In genomic region chr2:71581015-71581414, GRCh38 we compare ENCODE assay signal across 18 cellular contexts.
"Had no signal": no experiment of that assay in that cellular context is flagged by ENCODE, and none has a peak within 500 bp of the region (broad histone marks: within the 10 kb centered on the region; RNA-seq: fewer than 3 reads in every experiment).

No MANE protein-coding gene starts in this region.

- H3K27me3 ChIP-seq: dorsolateral prefrontal cortex, pancreas had no signal

- ATAC-seq: activated CD4-positive, alpha-beta T cell treated with anti-CD3 and anti-CD28 coated beads for 36 hours; activated CD8-positive, alpha-beta memory T cell treated with anti-CD3 and anti-CD28 coated beads, Interleukin-2, amount 10 ng/mL, durations not matched to agents 7 days and 5 days; esophagus mucosa; left colon; pancreas; T-helper 17 cell had no signal

- H3K27ac ChIP-seq: pancreas had no signal

- DNase-seq: activated CD4-positive, alpha-beta memory T cell treated with anti-CD3 and anti-CD28 coated beads for 36 hours; activated CD4-positive, alpha-beta T cell treated with anti-CD3 and anti-CD28 coated beads for 36 hours; activated CD8-positive, alpha-beta memory T cell treated with anti-CD3 and anti-CD28 coated beads, Interleukin-2, amount 10 ng/mL, durations not matched to agents 7 days and 5 days; activated naive CD4-positive, alpha-beta T cell treated with anti-CD3 and anti-CD28 coated beads, Interleukin-2, amount 10 ng/mL, durations not matched to agents 7 days and 5 days; activated T-cell treated with anti-CD3 and anti-CD28 coated beads, Interleukin-2, amount 50 U/mL, for 1 hour; dorsolateral prefrontal cortex; foreskin melanocyte; head of caudate nucleus; left colon; mammary epithelial cell; naive B cell; pancreas; stimulated activated CD4-positive, alpha-beta T cell treated with anti-CD3 and anti-CD28 coated beads, Interleukin-15, amount 100 ng/mL, for 24 hours; stimulated activated CD4-positive, alpha-beta T cell treated with anti-CD3 and anti-CD28 coated beads, Interleukin-4, amount 100 ng/mL, for 1 hour; stimulated activated naive CD4-positive, alpha-beta T cell; T-helper 17 cell had no signal

- H3K9me3 ChIP-seq: pancreas had no signal

- H3K4me3 ChIP-seq: dorsolateral prefrontal cortex, pancreas, skin epidermis had no signal

- H3K4me1 ChIP-seq: pancreas had no signal

- H3K36me3 ChIP-seq: pancreas had no signal
